ENCODE assay signal across 8 cellular contexts in the genomic region with DNA sequence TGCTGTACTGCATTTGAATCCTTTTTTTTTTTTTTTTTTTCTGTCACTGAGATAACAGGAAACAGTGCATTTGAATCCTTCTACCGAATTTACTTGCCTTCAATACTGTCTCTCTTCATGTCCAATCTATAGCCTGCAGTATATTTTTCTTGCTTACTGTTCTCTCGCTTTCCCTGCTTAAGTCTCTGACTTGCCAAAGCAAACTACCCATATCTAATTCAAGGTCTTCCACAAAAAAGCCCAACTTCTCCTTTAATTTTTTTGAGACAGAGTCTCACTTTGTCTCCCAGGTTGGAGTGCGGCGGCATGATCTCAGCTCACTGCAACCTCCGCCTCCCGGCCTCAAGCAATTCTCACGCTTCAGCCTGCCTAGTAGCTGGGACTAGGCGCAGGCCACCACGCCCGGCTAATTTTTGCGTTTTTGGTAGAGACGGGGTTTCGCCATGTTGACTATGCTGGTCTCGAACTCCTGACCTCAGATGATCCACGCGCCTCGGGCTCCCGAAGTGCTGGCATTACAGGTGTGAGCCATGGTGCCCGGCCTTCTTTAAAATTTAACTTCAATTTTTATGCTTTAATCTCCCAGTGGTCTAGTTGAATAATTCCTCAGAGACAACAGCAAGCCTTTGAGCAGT. TPM values are rescaled to one million over a fixed set of nuclear protein-coding genes. Genes with fewer than 3 reads are reported as not detected.
DNase-seq lines count a peak whose midpoint lies in the region; TF ChIP-seq lines count a peak whose summit lies in the region.

No MANE protein-coding gene starts in this region.

- peak; percentile 12 for DNase-seq in stimulated activated naive CD4-positive, alpha-beta T cell treated with Interleukin-2 at 50 U/mL for 16 hours (lab: John Stamatoyannopoulos, UW)
- no peak for DNase-seq in stimulated activated naive CD4-positive, alpha-beta T cell (lab: John Stamatoyannopoulos, UW)
- DNase-seq in adrenal gland (peak in 2 of 7 donors; percentile 13 to 25), lower leg skin (ENCODE audit: low spot score in 2 of 2) (peak in 1 of 2 donors; percentile 74), vagina (ENCODE audit: extremely low spot score in 2 of 2) (no peak), anterior cingulate cortex (lab: John Stamatoyannopoulos, UW) (no peak), HuH-7 (ENCODE audit: low spot score) (no peak)
- DNase-seq in activated CD4-positive, CD25-positive, alpha-beta regulatory T cell (lab: John Stamatoyannopoulos, UW): no peak

- 44 to 68% (median 53%) methylated on average over 19 of the region's 19 CpGs for WGBS in adrenal gland, 4 donors
- 41 to 47% methylated on average over 19 of the region's 19 CpGs for WGBS in lower leg skin, 2 donors

- no peaks in the 10 kb centered on the region for H3K27me3 ChIP-seq in adrenal gland
- H3K27me3 ChIP-seq in vagina: no peaks in the 10 kb centered on the region

- H3K9me3 ChIP-seq in adrenal gland (replicated peaks in 1 of 3) (no peaks in the 10 kb centered on the region), vagina (no peaks in the 10 kb centered on the region)

- TF ChIP-seq CTCF in adrenal gland (IDR thresholded peaks at IDR 0.05) (no peak), lower leg skin (IDR thresholded peaks at IDR 0.05) (no peak), vagina (IDR thresholded peaks at IDR 0.05) (no peak)

- no peak overlapping the region for H3K27ac ChIP-seq in adrenal gland
- peak overlapping the region; percentile 12 for H3K27ac ChIP-seq in vagina

- no peak for TF ChIP-seq POLR2A in adrenal gland (IDR thresholded peaks at IDR 0.05)
- no peak for TF ChIP-seq POLR2A in lower leg skin (IDR thresholded peaks at IDR 0.05)
- TF ChIP-seq POLR2A in vagina (IDR thresholded peaks at IDR 0.05): no peak

- H3K4me3 ChIP-seq in adrenal gland: peak overlapping the region in 3 of 4 donors; percentile 36 to 83 (median 79)
- H3K4me3 ChIP-seq in lower leg skin (ENCODE audit: low read depth, poor library complexity, severe bottlenecking): peak overlapping the region; percentile 93
- H3K4me3 ChIP-seq in vagina: peak overlapping the region; percentile 68 to 79

- H3K36me3 ChIP-seq in adrenal gland (replicated peaks in 1 of 2): peaks cover 0 to 27% of the 10 kb centered on the region in 2 donors
- H3K36me3 ChIP-seq in vagina: peaks cover 0 to 41% of the 10 kb centered on the region in 2 donors

- H3K4me1 ChIP-seq in adrenal gland (replicated peaks in 1 of 2): peaks cover 20 to 39% of the 10 kb centered on the region in 2 donors
- peaks cover 43% of the 10 kb centered on the region for H3K4me1 ChIP-seq in vagina

- intact Hi-C loops in adrenal gland (cut with DNase I) (no loop called here), lower leg skin (cut with DNase I; ENCODE audit: low total_unique reads) (no loop called here), vagina (cut with DNase I) (no loop called here)

RNA-seq across cellular contexts. Expression of a gene that starts 0.9 kb away (rescaled TPM):
- total RNA-seq in adrenal gland: 10 to 100 TPM; 13.6 to 29.6 (median 21.0) TPM
- polyA plus RNA-seq in adrenal gland: 10 to 100 TPM; 20.4 to 39.7 (median 21.4) TPM
- total RNA-seq in lower leg skin: 10 to 100 TPM; 14.2 to 23.1 (median 20.5) TPM
- total RNA-seq in vagina: 22.8 TPM

RNA-seq across cellular contexts. Expression of a gene that starts 1.0 kb away (rescaled TPM):
- total RNA-seq in adrenal gland: 100 to 1,000 TPM; 173 to 562 (median 327) TPM
- 1,000 to 10,000 TPM in 1 of 3 donors, 100 to 1,000 TPM in 2; 754 to 1,315 (median 756) TPM for polyA plus RNA-seq in adrenal gland
- 100 to 1,000 TPM in 3 of 4 donors, 10 to 100 TPM in 1; 56.0 to 222 (median 152) TPM for total RNA-seq in lower leg skin
- 180 TPM for total RNA-seq in vagina

RNA-seq across cellular contexts. Expression of a gene that starts 29.5 kb away (rescaled TPM):
- total RNA-seq in adrenal gland: 1 to 10 TPM; 1.6 to 5.5 (median 3.6) TPM
- polyA plus RNA-seq in adrenal gland: 1 to 10 TPM; 1.5 to 3.7 (median 2.5) TPM
- 1 to 10 TPM; 4.1 to 8.9 (median 6.1) TPM for total RNA-seq in lower leg skin
- total RNA-seq in vagina: 4.4 TPM

RNA-seq across cellular contexts. Expression of a gene that starts 46.4 kb away (rescaled TPM):
- total RNA-seq in adrenal gland (10 to 100 TPM in 1 of 8 donors, 1 to 10 TPM in 7; 3.1 to 12.3 (median 7.3) TPM), lower leg skin (10 to 100 TPM in 1 of 4 donors, 1 to 10 TPM in 3; 5.4 to 10.9 (median 7.0) TPM), vagina (8.3 TPM)
- polyA plus RNA-seq in adrenal gland: 1 to 10 TPM; 6.4 to 7.8 (median 7.1) TPM

RNA-seq across cellular contexts. Expression of a gene that starts 54.9 kb away (rescaled TPM):
- total RNA-seq in adrenal gland: 10 to 100 TPM; 16.6 to 56.8 (median 40.8) TPM
- 10 to 100 TPM in 2 of 3 donors, 1 to 10 TPM in 1; 9.6 to 33.1 (median 25.3) TPM for polyA plus RNA-seq in adrenal gland
- 10 to 100 TPM; 13.8 to 37.2 (median 15.4) TPM for total RNA-seq in lower leg skin
- total RNA-seq in vagina: 94.3 TPM
